ENCODE assay signal across 9 cellular contexts in the genomic region with DNA sequence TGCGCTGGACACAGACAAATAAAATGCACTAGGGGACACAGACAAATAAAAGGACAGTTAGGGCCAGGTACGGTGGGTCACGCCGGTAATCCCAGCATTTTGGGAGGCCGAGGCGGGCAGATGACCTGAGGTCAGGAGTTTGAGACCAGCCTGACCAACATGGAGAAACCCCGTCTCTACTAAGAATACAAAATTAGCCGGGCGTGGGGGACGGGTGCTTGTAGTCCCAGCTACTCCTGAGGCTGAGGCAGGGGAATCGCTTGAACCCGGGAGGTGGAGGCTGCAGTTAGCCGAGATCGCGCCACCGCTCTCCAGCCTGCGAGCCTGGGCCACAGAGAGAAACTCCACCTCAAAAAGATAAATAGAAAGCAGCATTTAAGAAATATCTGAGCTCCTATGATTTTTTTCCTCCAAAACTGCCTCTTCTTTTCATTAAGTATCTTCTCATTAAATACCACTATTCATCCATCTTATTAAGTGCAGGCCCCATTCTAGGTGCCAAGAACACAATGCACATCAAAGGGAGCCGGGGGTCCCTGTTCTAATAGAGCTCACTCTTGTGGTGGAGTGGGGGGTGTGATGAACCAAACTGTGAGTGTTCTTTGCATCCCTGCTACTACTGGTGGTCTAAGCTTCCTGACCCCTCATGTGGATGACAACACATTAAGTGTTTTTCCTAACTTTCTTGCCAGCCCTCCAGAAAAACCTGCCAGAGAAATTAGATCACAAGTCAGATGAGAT. TPM values are rescaled to one million over a fixed set of nuclear protein-coding genes. Genes with fewer than 3 reads are reported as not detected.
DNase-seq lines count a peak whose midpoint lies in the region; ATAC-seq and TF ChIP-seq lines count a peak whose summit lies in the region.
"Had no signal": no experiment of that assay in that cellular context is flagged by ENCODE, and none has a peak within 500 bp of the region (broad histone marks: within the 10 kb centered on the region; RNA-seq: fewer than 3 reads in every experiment).

No MANE protein-coding gene starts in this region.

- DNase-seq in activated T-cell treated with anti-CD3 and anti-CD28 coated beads, Interleukin-2, amount 50 U/mL, for 4 hours, result no peak
- DNase-seq in activated T-cell treated with anti-CD3 and anti-CD28 coated beads, Interleukin-2, amount 50 U/mL, for 1 hour, result no peak
- no peak for DNase-seq in activated CD8-positive, alpha-beta T cell treated with anti-CD3 and anti-CD28 coated beads for 36 hours
- DNase-seq in memory B cell (ENCODE audit: low spot score in 2 of 2), result no peak
- no peak for DNase-seq in H7
- DNase-seq in NAMALWA (ENCODE audit: low spot score), result no peak
- DNase-seq in SHP77 (lab: John Stamatoyannopoulos, UW), result no peak

- no peaks in the 10 kb centered on the region for H3K27me3 ChIP-seq in H7 (ENCODE audit: control insufficient read depth, insufficient read depth, low read length)
- H3K27me3 ChIP-seq: BE2C had no signal

- POLR2A ChIA-PET in activated CD8-positive, alpha-beta T cell treated with anti-CD3 and anti-CD28 coated beads for 36 hours (lab: Charles Lee), result interaction anchor here (0.7 to 16.2 kb wide), 18 partner anchors 9 to 381 kb away, joined by 3 to 294 read pairs (median 5); partner anchors contain the start of genes ARL2, BATF2, CDCA5 and MALAT1

- H3K36me3 ChIP-seq in H7 (replicated peaks; ENCODE audit: control insufficient read depth, insufficient read depth, low read length), result peaks cover 23% of the 10 kb centered on the region

- H3K36me3 Mint-ChIP-seq in activated T-cell treated with anti-CD3 and anti-CD28 coated beads, Interleukin-2, amount 50 U/mL, for 4 hours (ENCODE audit: insufficient read depth), result peaks cover 32% of the 10 kb centered on the region
- peaks cover 62% of the 10 kb centered on the region for H3K36me3 Mint-ChIP-seq in activated CD8-positive, alpha-beta T cell treated with anti-CD3 and anti-CD28 coated beads for 36 hours (ENCODE audit: low read depth)
- peaks cover 20% of the 10 kb centered on the region for H3K36me3 Mint-ChIP-seq in memory B cell

- intact Hi-C loops in activated CD8-positive, alpha-beta T cell treated with anti-CD3 and anti-CD28 coated beads for 36 hours (cut with micrococcal nuclease), result loop anchor here (10.0 kb wide), 1 partner anchor 103 kb away; the partner anchor contains the start of gene ARL2

- peak overlapping the region; percentile 88 for H3K27ac Mint-ChIP-seq in activated CD8-positive, alpha-beta T cell treated with anti-CD3 and anti-CD28 coated beads for 36 hours
- H3K27ac Mint-ChIP-seq in memory B cell, result peak overlapping the region; percentile 95

- peak overlapping the region; percentile 91 for H3K27ac ChIP-seq in temporal lobe (ENCODE audit: low read depth, low read length)

- ATAC-seq in activated T-cell treated with anti-CD3 and anti-CD28 coated beads, Interleukin-2, amount 50 U/mL, for 4 hours, result no peak
- ATAC-seq in activated CD8-positive, alpha-beta T cell treated with anti-CD3 and anti-CD28 coated beads for 36 hours, result no peak
- ATAC-seq in memory B cell (ENCODE audit: low read depth), result no peak

- H3K4me1 Mint-ChIP-seq in activated T-cell treated with anti-CD3 and anti-CD28 coated beads, Interleukin-2, amount 50 U/mL, for 4 hours (ENCODE audit: low read depth), result peaks cover 58% of the 10 kb centered on the region
- H3K4me1 Mint-ChIP-seq in activated CD8-positive, alpha-beta T cell treated with anti-CD3 and anti-CD28 coated beads for 36 hours (ENCODE audit: low read depth), result peaks cover 54% of the 10 kb centered on the region
- H3K4me1 Mint-ChIP-seq in memory B cell, result peaks cover 22% of the 10 kb centered on the region

- CTCF ChIA-PET in activated CD8-positive, alpha-beta T cell treated with anti-CD3 and anti-CD28 coated beads for 36 hours (lab: Charles Lee), result interaction anchor here (1.0 to 3.4 kb wide), 12 partner anchors 9 to 274 kb away, joined by 3 to 18 read pairs (median 4); partner anchors contain the start of genes ARL2, CDC42BPG and SYVN1

- H3K4me3 Mint-ChIP-seq in activated T-cell treated with anti-CD3 and anti-CD28 coated beads, Interleukin-2, amount 50 U/mL, for 4 hours, result peak overlapping the region; percentile 88
- H3K4me3 Mint-ChIP-seq in activated CD8-positive, alpha-beta T cell treated with anti-CD3 and anti-CD28 coated beads for 36 hours, result peak overlapping the region; percentile 87
- H3K4me3 Mint-ChIP-seq in memory B cell, result peak overlapping the region; percentile 88

- peak; percentile 36 for TF ChIP-seq CTCF in activated CD8-positive, alpha-beta T cell treated with anti-CD3 and anti-CD28 coated beads for 36 hours (IDR thresholded peaks at IDR 0.05)

- no peaks in the 10 kb centered on the region for H3K9me3 Mint-ChIP-seq in activated T-cell treated with anti-CD3 and anti-CD28 coated beads, Interleukin-2, amount 50 U/mL, for 4 hours
- H3K9me3 Mint-ChIP-seq in activated CD8-positive, alpha-beta T cell treated with anti-CD3 and anti-CD28 coated beads for 36 hours, result no peaks in the 10 kb centered on the region
- H3K9me3 Mint-ChIP-seq in memory B cell, result no peaks in the 10 kb centered on the region

- H3K27me3 Mint-ChIP-seq in activated T-cell treated with anti-CD3 and anti-CD28 coated beads, Interleukin-2, amount 50 U/mL, for 4 hours (ENCODE audit: low read depth), result no peaks in the 10 kb centered on the region
- no peaks in the 10 kb centered on the region for H3K27me3 Mint-ChIP-seq in activated CD8-positive, alpha-beta T cell treated with anti-CD3 and anti-CD28 coated beads for 36 hours
- no peaks in the 10 kb centered on the region for H3K27me3 Mint-ChIP-seq in memory B cell

- no peak overlapping the region for H3K4me3 ChIP-seq in H7 (ENCODE audit: insufficient read depth, low read depth, low read length)

RNA-seq across cellular contexts. Expression of gene ZNHIT2, which starts 0.8 kb away (rescaled TPM):
- total RNA-seq in activated T-cell treated with anti-CD3 and anti-CD28 coated beads, Interleukin-2, amount 50 U/mL, for 4 hours, result 10 to 100 TPM; 25.9 to 28.1 (median 26.2) TPM
- 10 to 100 TPM; 11.5 to 12.7 TPM for total RNA-seq in activated CD8-positive, alpha-beta T cell treated with anti-CD3 and anti-CD28 coated beads for 36 hours
- 2.5 TPM for total RNA-seq in temporal lobe
- total RNA-seq in H7 (2014; rRNA removed; shearing (Covaris generic)), result 14.1 and 22.5 TPM in 2 replicates

RNA-seq across cellular contexts. Expression of gene FAU, which starts 3.7 kb away (rescaled TPM):
- total RNA-seq in activated T-cell treated with anti-CD3 and anti-CD28 coated beads, Interleukin-2, amount 50 U/mL, for 4 hours, result 1,000 to 10,000 TPM; 1,673 to 1,831 (median 1,724) TPM
- 1,000 to 10,000 TPM; 1,112 to 1,137 TPM for total RNA-seq in activated CD8-positive, alpha-beta T cell treated with anti-CD3 and anti-CD28 coated beads for 36 hours
- 217 TPM for total RNA-seq in temporal lobe
- 779 and 1,014 TPM in 2 replicates for total RNA-seq in H7 (2014; rRNA removed; shearing (Covaris generic))

RNA-seq across cellular contexts. Expression of gene MRPL49, which starts 3.9 kb away (rescaled TPM):
- total RNA-seq in activated T-cell treated with anti-CD3 and anti-CD28 coated beads, Interleukin-2, amount 50 U/mL, for 4 hours, result 100 to 1,000 TPM; 102 to 110 (median 104) TPM
- 10 to 100 TPM; 48.7 to 53.4 TPM for total RNA-seq in activated CD8-positive, alpha-beta T cell treated with anti-CD3 and anti-CD28 coated beads for 36 hours
- 27.0 TPM for total RNA-seq in temporal lobe
- total RNA-seq in H7 (2014; rRNA removed; shearing (Covaris generic)), result 89.9 and 93.3 TPM in 2 replicates

RNA-seq across cellular contexts. Expression of gene TM7SF2, which starts 6.6 kb away (rescaled TPM):
- 10 to 100 TPM; 18.4 to 19.4 (median 18.7) TPM for total RNA-seq in activated T-cell treated with anti-CD3 and anti-CD28 coated beads, Interleukin-2, amount 50 U/mL, for 4 hours
- 10 to 100 TPM; 12.4 to 17.5 TPM for total RNA-seq in activated CD8-positive, alpha-beta T cell treated with anti-CD3 and anti-CD28 coated beads for 36 hours
- 34.7 TPM for total RNA-seq in temporal lobe
- total RNA-seq in H7 (2014; rRNA removed; shearing (Covaris generic)), result 31.9 and 45.2 TPM in 2 replicates

RNA-seq across cellular contexts. Expression of gene SYVN1, which starts 16.1 kb away (rescaled TPM):
- total RNA-seq in activated T-cell treated with anti-CD3 and anti-CD28 coated beads, Interleukin-2, amount 50 U/mL, for 4 hours, result 10 to 100 TPM; 36.8 to 51.5 (median 47.2) TPM
- 10 to 100 TPM; 20.6 to 26.8 TPM for total RNA-seq in activated CD8-positive, alpha-beta T cell treated with anti-CD3 and anti-CD28 coated beads for 36 hours
- 7.4 TPM for total RNA-seq in temporal lobe
- 11.5 and 21.9 TPM in 2 replicates for total RNA-seq in H7 (2014; rRNA removed; shearing (Covaris generic))
